24 cellular contexts compared by ENCODE assay signal in the genomic region with DNA sequence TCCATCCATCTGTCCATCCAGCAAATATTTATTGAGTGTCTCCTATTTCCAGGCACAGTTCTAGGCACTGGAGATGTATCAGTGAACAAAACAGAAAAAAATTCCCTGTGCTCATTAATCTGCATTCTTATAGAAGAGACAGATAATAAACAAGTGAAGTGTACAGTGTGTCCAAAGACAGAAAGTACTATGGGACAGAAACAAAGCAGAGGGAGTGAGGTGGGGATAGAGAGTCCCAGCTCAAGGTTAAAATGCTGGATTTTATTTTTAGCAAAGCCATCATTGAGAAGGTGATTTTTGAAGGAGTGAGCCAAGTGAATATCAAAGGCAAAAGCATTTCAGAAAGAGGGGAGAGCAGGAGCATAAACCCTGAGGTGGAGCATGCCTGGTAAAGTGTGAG.
"Had no signal": no experiment of that assay in that cellular context is flagged by ENCODE, and none has a peak within 500 bp of the region (broad histone marks: within the 10 kb centered on the region; RNA-seq: fewer than 3 reads in every experiment).

No MANE protein-coding gene starts in this region.

- H3K4me1 ChIP-seq: parathyroid adenoma, psoas muscle, suprapubic skin, uterus had no signal

- H3K36me3 Mint-ChIP-seq: naive B cell had no signal

- DNase-seq: effector memory CD8-positive, alpha-beta T cell; esophagus squamous epithelium; foreskin fibroblast; glutamatergic neuron; immature natural killer cell; kidney; left cardiac atrium; mesendoderm; naive B cell; psoas muscle; retina; sigmoid colon; stimulated activated CD4-positive, alpha-beta T cell treated with anti-CD3 and anti-CD28 coated beads, Interleukin-2, amount 100 ng/mL, for 24 hours; stimulated activated CD4-positive, alpha-beta T cell treated with anti-CD3 and anti-CD28 coated beads, Interleukin-4, amount 100 ng/mL, for 4 hours; stimulated activated naive CD4-positive, alpha-beta T cell; thyroid gland; uterus had no signal

- H3K79me2 ChIP-seq: parathyroid adenoma had no signal

- H3K36me3 ChIP-seq: esophagus squamous epithelium, gastroesophageal sphincter, sigmoid colon, suprapubic skin, thyroid gland, uterus had no signal

- H3K27ac Mint-ChIP-seq: dendritic cell treated with granulocyte-macrophage colony-stimulating factor and Interleukin-4, amounts not matched to agents 40 ng/mL and 50 ng/mL, for 4 days; effector memory CD8-positive, alpha-beta T cell; immature natural killer cell; nephron; type B pancreatic cell had no signal

- H3K27me3 ChIP-seq: esophagus squamous epithelium, gastroesophageal sphincter, sigmoid colon, suprapubic skin, thyroid gland, uterus had no signal

- H3K9ac ChIP-seq: parathyroid adenoma had no signal

- H3K27me3 Mint-ChIP-seq: naive B cell had no signal

- H3K9me3 ChIP-seq: esophagus squamous epithelium, gastroesophageal sphincter, psoas muscle, sigmoid colon, suprapubic skin, thyroid gland, uterus had no signal

- H2AFZ ChIP-seq: parathyroid adenoma had no signal

- ATAC-seq: effector memory CD8-positive, alpha-beta T cell; gastroesophageal sphincter; psoas muscle had no signal

- H3K4me3 Mint-ChIP-seq: dendritic cell treated with granulocyte-macrophage colony-stimulating factor and Interleukin-4, amounts not matched to agents 40 ng/mL and 50 ng/mL, for 4 days; effector memory CD8-positive, alpha-beta T cell; immature natural killer cell; nephron; type B pancreatic cell had no signal

- H3K9me3 Mint-ChIP-seq: dendritic cell treated with granulocyte-macrophage colony-stimulating factor and Interleukin-4, amounts not matched to agents 40 ng/mL and 50 ng/mL, for 4 days; effector memory CD8-positive, alpha-beta T cell; immature natural killer cell; naive B cell had no signal

- H3K4me3 ChIP-seq: esophagus squamous epithelium, gastroesophageal sphincter, psoas muscle, sigmoid colon, skin epidermis, suprapubic skin, thyroid gland, uterus had no signal

- H3K27ac ChIP-seq: esophagus squamous epithelium, parathyroid adenoma, psoas muscle, sigmoid colon, skin epidermis, suprapubic skin, thyroid gland, uterus had no signal
